34 cellular contexts compared by ENCODE assay signal in genomic region chr15:27608248-27608647, GRCh38.
"Had no signal": no experiment of that assay in that cellular context is flagged by ENCODE, and none has a peak within 500 bp of the region (broad histone marks: within the 10 kb centered on the region; RNA-seq: fewer than 3 reads in every experiment).

No MANE protein-coding gene starts in this region.

- H3K27ac ChIP-seq: adrenal gland, KMS-11, WERI-Rb-1 had no signal

- DNase-seq: activated CD4-positive, alpha-beta T cell treated with anti-CD3 and anti-CD28 coated beads for 1 hour; activated CD4-positive, alpha-beta T cell treated with anti-CD3 and anti-CD28 coated beads, Interleukin-2, amount 10 ng/mL, durations not matched to agents 24 days and 14 days; activated CD4-positive, alpha-beta T cell treated with anti-CD3 and anti-CD28 coated beads, Interleukin-2, amount 50 U/mL, for 48 hours; activated CD4-positive, CD25-positive, alpha-beta regulatory T cell; activated CD8-positive, alpha-beta T cell treated with anti-CD3 and anti-CD28 coated beads, Interleukin-2, amount 10 ng/mL, durations not matched to agents 7 days and 5 days; activated gamma-delta T cell; activated naive CD4-positive, alpha-beta T cell treated with anti-CD3 and anti-CD28 coated beads for 36 hours; activated T-cell treated with anti-CD3 and anti-CD28 coated beads, Interleukin-2, amount 50 U/mL, for 24 hours; adrenal gland; caudate nucleus; cerebellar nuclear complex; NCI-H1092 treated with DMSO at 0.1 percent for 48 hours; NCI-H1417; NCI-H146; NCI-H187; NCI-H2029 treated with DMSO at 0.1 percent for 48 hours; NCI-H2107; NCI-H2171 treated with DMSO at 0.1 percent for 48 hours; NCI-H2227 treated with DMSO at 0.1 percent for 48 hours; NCI-H446; NCI-H510A treated with DMSO at 0.1 percent for 48 hours; NCI-H526 treated with DMSO at 0.1 percent for 48 hours; OCI-M1; RPMI8226; SHP77 treated with DMSO at 0.1 percent for 48 hours; SW 1271; T-helper 1 cell; T-helper 2 cell; T-helper 9 cell; WERI-Rb-1 had no signal

- H3K36me3 Mint-ChIP-seq: brain had no signal

- H3K4me1 ChIP-seq: adrenal gland had no signal

- H3K4me3 Mint-ChIP-seq: activated CD4-positive, alpha-beta T cell treated with anti-CD3 and anti-CD28 coated beads, Interleukin-2, amount 10 ng/mL, durations not matched to agents 24 days and 14 days; activated CD8-positive, alpha-beta T cell treated with anti-CD3 and anti-CD28 coated beads, Interleukin-2, amount 10 ng/mL, durations not matched to agents 7 days and 5 days; activated naive CD4-positive, alpha-beta T cell treated with anti-CD3 and anti-CD28 coated beads for 36 hours; activated T-cell treated with anti-CD3 and anti-CD28 coated beads, Interleukin-2, amount 50 U/mL, for 24 hours; brain had no signal

- H3K9ac ChIP-seq: KMS-11 had no signal

- H3K4me1 Mint-ChIP-seq: activated CD4-positive, alpha-beta T cell treated with anti-CD3 and anti-CD28 coated beads, Interleukin-2, amount 10 ng/mL, durations not matched to agents 24 days and 14 days had no signal

- H3K27me3 Mint-ChIP-seq: activated CD4-positive, alpha-beta T cell treated with anti-CD3 and anti-CD28 coated beads, Interleukin-2, amount 10 ng/mL, durations not matched to agents 24 days and 14 days; activated T-cell treated with anti-CD3 and anti-CD28 coated beads, Interleukin-2, amount 50 U/mL, for 24 hours had no signal

- ATAC-seq: activated CD8-positive, alpha-beta T cell treated with anti-CD3 and anti-CD28 coated beads, Interleukin-2, amount 10 ng/mL, durations not matched to agents 7 days and 5 days; activated naive CD4-positive, alpha-beta T cell treated with anti-CD3 and anti-CD28 coated beads, Interleukin-2, amount 50 U/mL, for 72 hours had no signal

- H3K27me3 ChIP-seq: adrenal gland had no signal

- H3K4me3 ChIP-seq: adrenal gland had no signal

- H3K9me3 ChIP-seq: adrenal gland had no signal

- H3K27ac Mint-ChIP-seq: activated CD4-positive, alpha-beta T cell treated with anti-CD3 and anti-CD28 coated beads, Interleukin-2, amount 10 ng/mL, durations not matched to agents 24 days and 14 days; activated CD8-positive, alpha-beta T cell treated with anti-CD3 and anti-CD28 coated beads, Interleukin-2, amount 10 ng/mL, durations not matched to agents 7 days and 5 days; activated naive CD4-positive, alpha-beta T cell treated with anti-CD3 and anti-CD28 coated beads for 36 hours; activated naive CD4-positive, alpha-beta T cell treated with anti-CD3 and anti-CD28 coated beads, Interleukin-2, amount 50 U/mL, for 72 hours; activated T-cell treated with anti-CD3 and anti-CD28 coated beads, Interleukin-2, amount 50 U/mL, for 24 hours; activated T-helper 2 cell treated with anti-CD3 and anti-CD28 coated beads, Interferon-gamma antibody, Interleukin-2, Interleukin-4, amounts not matched to agents 10 μg/mL and 5 μg/mL and 100 μg/mL, durations not matched to agents 14 hours and 24 hours and 36 hours; brain had no signal

- H3K36me3 ChIP-seq: adrenal gland, WERI-Rb-1 had no signal

- H3K4me2 ChIP-seq: KMS-11 had no signal
